ENCODE assay signal across 19 cellular contexts in genomic region chr2:231886071-231886681, GRCh38. TPM values are rescaled to one million over a fixed set of nuclear protein-coding genes. Genes with fewer than 3 reads are reported as not detected.
"Had no signal": no experiment of that assay in that cellular context is flagged by ENCODE, and none has a peak within 500 bp of the region (broad histone marks: within the 10 kb centered on the region; RNA-seq: fewer than 3 reads in every experiment).

No MANE protein-coding gene starts in this region.

- H3K4me3 ChIP-seq: gastrocnemius medialis, testis had no signal

- H3K9me3 ChIP-seq: gastrocnemius medialis, testis had no signal

- H3K27ac ChIP-seq: gastrocnemius medialis, testis, WERI-Rb-1 had no signal

- H3K36me3 ChIP-seq: gastrocnemius medialis, WERI-Rb-1 had no signal

- H3K27me3 ChIP-seq: testis had no signal

- H3K4me1 ChIP-seq: gastrocnemius medialis, testis had no signal

- DNase-seq: activated CD4-positive, alpha-beta T cell treated with anti-CD3 and anti-CD28 coated beads for 4 hours; activated naive CD4-positive, alpha-beta T cell treated with anti-CD3 and anti-CD28 coated beads for 36 hours; activated T-cell treated with anti-CD3 and anti-CD28 coated beads for 4 hours; cortex of kidney; effector CD8-positive, alpha-beta T cell; gastrocnemius medialis; islet precursor cell; natural killer cell; nucleus accumbens; stimulated activated CD4-positive, alpha-beta T cell treated with anti-CD3 and anti-CD28 coated beads, Interleukin-2, amount 100 ng/mL, for 24 hours; stimulated activated naive CD8-positive, alpha-beta T cell treated with anti-CD3 and anti-CD28 coated beads, Interleukin-15, Interleukin-2, amounts not matched to agents 100 U/mL and 50 U/mL, for 24 hours; testis; WERI-Rb-1 had no signal

- ATAC-seq: activated T-helper 17 cell treated with anti-CD3 and anti-CD28 coated beads, Interleukin-2, amount 50 U/mL, for 72 hours; gastrocnemius medialis; left lobe of liver; natural killer cell; sciatic nerve; stimulated activated naive CD8-positive, alpha-beta T cell treated with anti-CD3 and anti-CD28 coated beads, Interleukin-15, Interleukin-2, amounts not matched to agents 100 U/mL and 50 U/mL, for 24 hours had no signal

RNA-seq across cellular contexts. Expression of gene NPPC, which starts 40.0 kb away (rescaled TPM):
- total RNA-seq: activated T-helper 17 cell treated with anti-CD3 and anti-CD28 coated beads, Interleukin-2, amount 50 U/mL, for 72 hours; fibroblast of lung; gastrocnemius medialis; left lobe of liver; mucosa of gallbladder; natural killer cell; progenitor cell of endocrine pancreas; testis had no signal
- polyA plus RNA-seq: fibroblast of lung had no signal
